Comparison of ENCODE assay signal across 18 cellular contexts in genomic region chr2:180405520-180405919, GRCh38.
"Had no signal": no experiment of that assay in that cellular context is flagged by ENCODE, and none has a peak within 500 bp of the region (broad histone marks: within the 10 kb centered on the region; RNA-seq: fewer than 3 reads in every experiment).

No MANE protein-coding gene starts in this region.

- H3K27me3 ChIP-seq: adrenal gland, cardiac muscle cell, dorsolateral prefrontal cortex, gastroesophageal sphincter, heart right ventricle, right lobe of liver, upper lobe of left lung had no signal

- DNase-seq: activated CD4-positive, alpha-beta memory T cell treated with anti-CD3 and anti-CD28 coated beads, Interleukin-2, amount 10 ng/mL, durations not matched to agents 7 days and 5 days; activated CD4-positive, alpha-beta T cell treated with anti-CD3 and anti-CD28 coated beads for 4 hours; activated naive CD4-positive, alpha-beta T cell treated with anti-CD3 and anti-CD28 coated beads, Interleukin-2, amount 50 U/mL, for 16 hours; activated T-cell treated with anti-CD3 and anti-CD28 coated beads, Interleukin-2, amount 50 U/mL, for 24 hours; adrenal gland; dorsolateral prefrontal cortex; erythroblast; heart right ventricle; left cardiac atrium; lower lobe of right lung; nephron progenitor cell; occipital lobe; right lobe of liver had no signal

- H3K36me3 ChIP-seq: adrenal gland, cardiac muscle cell, gastroesophageal sphincter, heart right ventricle, lower lobe of right lung, right lobe of liver, upper lobe of left lung had no signal

- H3K9me3 ChIP-seq: adrenal gland, gastroesophageal sphincter, heart right ventricle, lower lobe of right lung, right lobe of liver, upper lobe of left lung had no signal

- H3K4me1 ChIP-seq: adrenal gland, gastroesophageal sphincter, heart right ventricle, lower lobe of right lung, upper lobe of left lung had no signal

- ATAC-seq: gastroesophageal sphincter, heart right ventricle, left cardiac atrium, lower lobe of right lung, right lobe of liver, WTC11 had no signal

- FAIRE-seq: TTC549 had no signal

- H3K4me3 ChIP-seq: adrenal gland, cardiac muscle cell, dorsolateral prefrontal cortex, gastroesophageal sphincter, heart right ventricle, lower lobe of right lung, right lobe of liver, upper lobe of left lung had no signal

- H3K27ac ChIP-seq: adrenal gland, cardiac muscle cell, gastroesophageal sphincter, heart right ventricle, lower lobe of right lung, right lobe of liver, upper lobe of left lung had no signal
